17 cellular contexts compared by ENCODE assay signal in the genomic region with DNA sequence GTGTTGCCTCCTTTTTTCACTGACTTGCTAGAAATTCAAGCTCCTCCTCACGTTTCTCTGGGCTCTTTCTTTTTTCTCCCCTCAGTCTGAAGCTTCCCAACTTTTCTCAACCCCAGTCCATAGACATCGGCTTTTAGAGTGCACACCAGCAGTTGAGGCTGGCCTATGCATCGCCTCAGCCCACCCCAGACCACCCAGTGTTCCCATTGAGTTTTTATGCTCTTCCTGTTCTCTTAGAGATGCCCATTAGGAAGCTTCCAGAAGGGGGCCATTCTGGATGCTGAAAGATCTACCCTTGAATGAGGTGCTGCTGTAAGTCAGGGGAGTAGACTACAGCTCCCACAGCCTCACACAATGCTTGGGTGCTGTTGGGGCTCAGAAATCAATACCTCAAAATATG. TPM values are rescaled to one million over a fixed set of nuclear protein-coding genes. Genes with fewer than 3 reads are reported as not detected.
"Had no signal": no experiment of that assay in that cellular context is flagged by ENCODE, and none has a peak within 500 bp of the region (broad histone marks: within the 10 kb centered on the region; RNA-seq: fewer than 3 reads in every experiment).

No MANE protein-coding gene starts in this region.

- H3K4me3 ChIP-seq: cardiac muscle cell, colonic mucosa, left ventricle myocardium inferior, ovary, right lobe of liver, thoracic aorta, upper lobe of right lung had no signal

- ATAC-seq: activated T-helper 17 cell treated with anti-CD3 and anti-CD28 coated beads, Interleukin-2, amount 50 U/mL, for 72 hours; foreskin keratinocyte had no signal

- FAIRE-seq: astrocyte, endothelial cell of umbilical vein had no signal

- H3K27me3 ChIP-seq: cardiac muscle cell, colonic mucosa, foreskin keratinocyte, ovary, right lobe of liver, upper lobe of right lung had no signal

- H3K36me3 ChIP-seq: cardiac muscle cell, colonic mucosa, left ventricle myocardium inferior, ovary, right lobe of liver, thoracic aorta, upper lobe of right lung had no signal

- H3K9me3 ChIP-seq: colonic mucosa, left ventricle myocardium inferior, ovary, right lobe of liver, thoracic aorta, upper lobe of right lung had no signal

- H3K4me1 ChIP-seq: colonic mucosa, foreskin keratinocyte, left ventricle myocardium inferior, right lobe of liver, upper lobe of right lung had no signal

- DNase-seq: activated naive CD4-positive, alpha-beta T cell treated with Interleukin-2 at 50 U/mL for 16 hours; colonic mucosa; effector CD4-positive, alpha-beta T cell; foreskin keratinocyte; glutamatergic neuron; hypothalamus; left ventricle myocardium inferior; ovary; right lobe of liver; SW 1271; T-helper 9 cell; upper lobe of right lung had no signal

- H3K27ac ChIP-seq: cardiac muscle cell, colonic mucosa, foreskin keratinocyte, left ventricle myocardium inferior, ovary, right lobe of liver, thoracic aorta, upper lobe of right lung had no signal

RNA-seq across cellular contexts. Expression of a gene that starts 12.0 kb away (rescaled TPM):
- total RNA-seq: foreskin keratinocyte had no signal
